33 cellular contexts compared by ENCODE assay signal in the genomic region with DNA sequence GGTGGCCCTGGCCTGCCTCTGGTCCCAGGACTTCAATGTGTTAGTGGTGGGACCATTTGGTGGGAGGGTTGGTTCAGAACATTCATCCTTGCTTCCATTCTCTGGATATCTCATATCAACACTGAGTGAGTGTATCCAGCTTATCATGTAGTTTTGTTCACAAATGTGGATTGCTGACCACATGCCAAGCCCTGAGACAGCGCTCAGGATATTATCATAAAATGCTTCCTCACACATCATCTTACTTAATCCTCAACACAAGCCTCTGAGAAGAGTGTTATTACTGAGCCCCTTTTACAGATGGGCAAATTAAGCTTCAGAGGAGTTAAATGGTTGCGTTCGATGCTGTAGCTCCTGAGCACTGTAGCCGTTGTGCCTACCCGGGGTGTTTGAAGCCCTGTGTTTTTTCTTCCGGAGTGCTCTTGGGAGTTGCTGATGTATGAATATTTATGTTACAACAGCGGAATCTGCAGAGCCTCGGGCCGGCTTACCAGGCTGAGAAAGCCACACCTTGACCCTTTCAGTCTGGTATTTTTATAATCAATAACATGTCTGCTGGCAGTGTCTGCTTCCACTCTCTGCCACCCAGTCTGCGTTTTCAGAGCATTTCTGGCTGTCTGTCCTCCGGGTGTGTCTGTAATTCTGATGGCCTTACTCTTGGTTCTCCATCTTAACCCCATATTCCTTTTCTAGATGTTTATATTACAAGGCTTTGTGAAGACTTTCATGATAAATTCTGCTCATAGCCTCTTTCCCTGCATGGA. TPM values are rescaled to one million over a fixed set of nuclear protein-coding genes. Genes with fewer than 3 reads are reported as not detected.
DNase-seq lines count a peak whose midpoint lies in the region; ATAC-seq, FAIRE-seq and TF ChIP-seq lines count a peak whose summit lies in the region.
"Had no signal": no experiment of that assay in that cellular context is flagged by ENCODE, and none has a peak within 500 bp of the region (broad histone marks: within the 10 kb centered on the region; RNA-seq: fewer than 3 reads in every experiment).

No MANE protein-coding gene starts in this region.

- peak overlapping the region; percentile 24 for H3K4me3 Mint-ChIP-seq in osteocyte (ENCODE audit: unreplicated experiment)
- H3K4me3 Mint-ChIP-seq: activated CD4-positive, alpha-beta memory T cell treated with anti-CD3 and anti-CD28 coated beads, Interleukin-2, amount 10 ng/mL, durations not matched to agents 7 days and 5 days; activated naive CD4-positive, alpha-beta T cell treated with anti-CD3 and anti-CD28 coated beads, Interleukin-2, amount 50 U/mL, for 24 hours; activated T-helper 17 cell treated with anti-CD3 and anti-CD28 coated beads, Interleukin-2, amount 50 U/mL, for 72 hours; neural progenitor cell; T-cell had no signal

- 65 to 68% methylated on average over 11 of the region's 11 CpGs for WGBS in heart right ventricle, 2 donors

- H3K36me3 Mint-ChIP-seq in osteocyte (ENCODE audit: unreplicated experiment), result no peaks in the 10 kb centered on the region
- H3K36me3 Mint-ChIP-seq: activated naive CD4-positive, alpha-beta T cell treated with anti-CD3 and anti-CD28 coated beads, Interleukin-2, amount 50 U/mL, for 24 hours; neural progenitor cell; T-cell had no signal

- no peaks in the 10 kb centered on the region for H3K79me2 ChIP-seq in keratinocyte (ENCODE audit: control insufficient read depth, insufficient read depth, low read length)

- H3K4me1 Mint-ChIP-seq in osteocyte (ENCODE audit: unreplicated experiment), result peaks cover 50% of the 10 kb centered on the region
- H3K4me1 Mint-ChIP-seq: activated CD4-positive, alpha-beta memory T cell treated with anti-CD3 and anti-CD28 coated beads, Interleukin-2, amount 10 ng/mL, durations not matched to agents 7 days and 5 days; activated naive CD4-positive, alpha-beta T cell treated with anti-CD3 and anti-CD28 coated beads, Interleukin-2, amount 50 U/mL, for 24 hours; activated T-helper 17 cell treated with anti-CD3 and anti-CD28 coated beads, Interleukin-2, amount 50 U/mL, for 72 hours; neural progenitor cell; T-cell had no signal

- dilution Hi-C loops in keratinocyte (cut with MboI; ENCODE audit: extremely low pct_ligation_motif_present, low sequenced_read_pairs), result no loop called here

- H3K4me2 ChIP-seq in keratinocyte (ENCODE audit: control insufficient read depth, extremely low read depth, insufficient read depth, low read depth, low read length), result no peak overlapping the region
- H3K4me2 ChIP-seq: neural progenitor cell had no signal

- no peaks in the 10 kb centered on the region for H3K9me1 ChIP-seq in keratinocyte (ENCODE audit: control insufficient read depth, extremely low read depth, insufficient read depth, low read length)

- DNase-seq in left cardiac atrium (no peak), heart right ventricle (no peak), keratinocyte (ENCODE audit: low read depth, low spot score) (no peak), osteocyte (ENCODE audit: extremely low spot score, unreplicated experiment) (no peak), glomerular visceral epithelial cell (ENCODE audit: extremely low spot score) (no peak), NCI-H82 (lab: John Stamatoyannopoulos, UW) (no peak), HEK293T (ENCODE audit: extremely low spot score) (no peak)
- DNase-seq: activated CD4-positive, alpha-beta memory T cell treated with anti-CD3 and anti-CD28 coated beads, Interleukin-2, amount 10 ng/mL, durations not matched to agents 7 days and 5 days; activated CD4-positive, CD25-positive, alpha-beta regulatory T cell treated with anti-CD3 and anti-CD28 coated beads, Interleukin-2, amount 50 U/mL, for 72 hours; anterior cingulate cortex; KG1; kidney; MG63; mucosa of descending colon; NCI-H1105 treated with DMSO at 0.1 percent for 48 hours; NCI-H2029 treated with DMSO at 0.1 percent for 48 hours; NCI-H2227 treated with DMSO at 0.1 percent for 48 hours; stimulated activated CD4-positive, alpha-beta T cell treated with anti-CD3 and anti-CD28 coated beads, Interleukin-15, amount 100 ng/mL, for 24 hours; stimulated activated naive CD4-positive, alpha-beta T cell treated with Interleukin-2 at 50 U/mL for 16 hours; T-cell; tibial artery had no signal

- no peaks in the 10 kb centered on the region for H3K27me3 Mint-ChIP-seq in osteocyte (ENCODE audit: unreplicated experiment)
- H3K27me3 Mint-ChIP-seq: activated CD4-positive, alpha-beta memory T cell treated with anti-CD3 and anti-CD28 coated beads, Interleukin-2, amount 10 ng/mL, durations not matched to agents 7 days and 5 days had no signal

- H3K9me3 ChIP-seq in heart right ventricle (no peaks in the 10 kb centered on the region), keratinocyte (ENCODE audit: control insufficient read depth, low read depth, low read length) (no peaks in the 10 kb centered on the region)
- H3K9me3 ChIP-seq: MG63, mucosa of descending colon, prostate gland, SJSA1, tibial artery had no signal

- H3K27ac ChIP-seq in heart right ventricle (no peak overlapping the region), keratinocyte (ENCODE audit: control insufficient read depth, insufficient read depth, low read length) (no peak overlapping the region)
- H3K27ac ChIP-seq: 22Rv1, neural progenitor cell, prostate gland, SJSA1, tibial artery had no signal

- ATAC-seq in left cardiac atrium (peak; percentile 12 to 86), heart right ventricle (no peak), GM18502 (IDR thresholded peaks at IDR 0.05; ENCODE audit: poor library complexity, unreplicated experiment) (no peak)
- ATAC-seq: activated T-helper 17 cell treated with anti-CD3 and anti-CD28 coated beads, Interleukin-2, amount 50 U/mL, for 72 hours; esophagus mucosa; mucosa of descending colon; T-cell had no signal

- peak overlapping the region; percentile 59 for H2AFZ ChIP-seq in keratinocyte (ENCODE audit: control insufficient read depth, low read length)
- H2AFZ ChIP-seq: neural progenitor cell had no signal

- H4K20me1 ChIP-seq in keratinocyte (ENCODE audit: control insufficient read depth, extremely low read depth, insufficient read depth, low read length), result no peaks in the 10 kb centered on the region

- CTCF ChIA-PET in HEK293T (lab: Yijun Ruan, JAX), result no interaction called here

- POLR2A ChIA-PET in HEK293T (lab: Yijun Ruan, JAX), result no interaction called here

- no peaks in the 10 kb centered on the region for H3K9me3 Mint-ChIP-seq in osteocyte (ENCODE audit: unreplicated experiment)
- H3K9me3 Mint-ChIP-seq: activated CD4-positive, alpha-beta memory T cell treated with anti-CD3 and anti-CD28 coated beads, Interleukin-2, amount 10 ng/mL, durations not matched to agents 7 days and 5 days; activated naive CD4-positive, alpha-beta T cell treated with anti-CD3 and anti-CD28 coated beads, Interleukin-2, amount 50 U/mL, for 24 hours; activated T-helper 17 cell treated with anti-CD3 and anti-CD28 coated beads, Interleukin-2, amount 50 U/mL, for 72 hours; neural progenitor cell had no signal

- TF ChIP-seq CTCF in heart right ventricle (IDR thresholded peaks at IDR 0.05) (no peak), keratinocyte (optimal IDR thresholded peaks at IDR 0.05 in 1 of 3, IDR thresholded peaks at IDR 0.05 in 1 of 3, conservative IDR thresholded peaks at IDR 0.05 in 1 of 3; ENCODE audit: extremely low read depth in 1 of 3, insufficient read depth in 2 of 3, low read length in 3 of 3) (no peak), osteocyte (IDR thresholded peaks at IDR 0.05) (no peak)

- no peaks in the 10 kb centered on the region for H3K4me1 ChIP-seq in heart right ventricle
- H3K4me1 ChIP-seq in keratinocyte (ENCODE audit: control insufficient read depth, extremely low read depth, insufficient read depth, low read length), result no peaks in the 10 kb centered on the region
- H3K4me1 ChIP-seq: neural progenitor cell, prostate gland, tibial artery had no signal

- H3K27me3 ChIP-seq in heart right ventricle, result peaks cover 0 to 37% (median 6%) of the 10 kb centered on the region in 7 donors
- no peaks in the 10 kb centered on the region for H3K27me3 ChIP-seq in keratinocyte (ENCODE audit: control insufficient read depth, extremely low read depth, insufficient read depth, low read length)
- H3K27me3 ChIP-seq: MG63, neural progenitor cell, SJSA1 had no signal

- FAIRE-seq in keratinocyte (lab: Jason Lieb, UNC), result no peak
- FAIRE-seq: frontal cortex, kidney, RCC 7860 had no signal

- H3K27ac Mint-ChIP-seq in osteocyte (ENCODE audit: unreplicated experiment), result peak overlapping the region; percentile 92
- H3K27ac Mint-ChIP-seq: activated CD4-positive, alpha-beta memory T cell treated with anti-CD3 and anti-CD28 coated beads, Interleukin-2, amount 10 ng/mL, durations not matched to agents 7 days and 5 days; activated naive CD4-positive, alpha-beta T cell treated with anti-CD3 and anti-CD28 coated beads, Interleukin-2, amount 50 U/mL, for 24 hours; activated T-helper 17 cell treated with anti-CD3 and anti-CD28 coated beads, Interleukin-2, amount 50 U/mL, for 72 hours; neural progenitor cell; T-cell had no signal

- intact Hi-C loops in left cardiac atrium (cut with DNase I), result no loop called here
- intact Hi-C loops in heart right ventricle (cut with DNase I), result no loop called here

- no peak overlapping the region for H3K9ac ChIP-seq in keratinocyte (ENCODE audit: control insufficient read depth, extremely low read depth, insufficient read depth, low read length)
- H3K9ac ChIP-seq: neural progenitor cell had no signal

- no peaks in the 10 kb centered on the region for H3K36me3 ChIP-seq in heart right ventricle
- H3K36me3 ChIP-seq in keratinocyte (ENCODE audit: control insufficient read depth in 2 of 2, extremely low read depth in 1 of 2, insufficient read depth in 2 of 2, low read length in 2 of 2), result no peaks in the 10 kb centered on the region
- H3K36me3 ChIP-seq: MG63, neural progenitor cell, prostate gland, SJSA1, tibial artery had no signal

- H3K4me3 ChIP-seq in heart right ventricle (no peak overlapping the region), keratinocyte (ENCODE audit: control insufficient read depth in 2 of 3, extremely low read depth in 1 of 3, insufficient read depth in 2 of 3, low read depth in 1 of 3, low read length in 3 of 3) (no peak overlapping the region)
- H3K4me3 ChIP-seq: MG63, mucosa of descending colon, neural progenitor cell, prostate gland, SJSA1, tibial artery had no signal

RNA-seq across cellular contexts. Expression of a gene that starts 2.8 kb away (rescaled TPM):
- 1 to 10 TPM in 1 of 2 donors, under 1 TPM in 1; 0.55 to 1.4 TPM for total RNA-seq in left cardiac atrium
- total RNA-seq in heart right ventricle, result under 1 TPM in 8 of 10 donors, not detected in 2; 0.09 to 0.41 (median 0.21) TPM
- under 1 TPM; 0.13 to 0.15 TPM for polyA plus RNA-seq in heart right ventricle
- not detected in 3 replicates for polyA plus RNA-seq in keratinocyte
- polyA plus RNA-seq in keratinocyte (2011; ENCODE audit: low read depth), result not detected
- polyA plus RNA-seq in keratinocyte (2011; cell fraction: cytosol; rRNA removed), result not detected in 2 replicates
- not detected in 2 replicates for polyA plus RNA-seq in keratinocyte (2011; cell fraction: nucleus; rRNA removed)
- not detected in 2 replicates for polyA plus RNA-seq in keratinocyte (2012; ENCODE audit: low replicate concordance)
- not detected in 3 replicates for polyA minus RNA-seq in keratinocyte
- polyA minus RNA-seq in keratinocyte (2011; cell fraction: cytosol; rRNA and poly(A)+ RNA removed), result 0.38 TPM
- 0.21 and 0.85 TPM in 2 replicates for polyA minus RNA-seq in keratinocyte (2011; cell fraction: nucleus; rRNA and poly(A)+ RNA removed)
- total RNA-seq in osteocyte, result 2.0 and 3.2 TPM in 2 replicates
- total RNA-seq: activated CD4-positive, alpha-beta memory T cell treated with anti-CD3 and anti-CD28 coated beads, Interleukin-2, amount 10 ng/mL, durations not matched to agents 7 days and 5 days; activated T-helper 17 cell treated with anti-CD3 and anti-CD28 coated beads, Interleukin-2, amount 50 U/mL, for 72 hours; esophagus mucosa; frontal cortex; kidney; T-cell had no signal

RNA-seq across cellular contexts. Expression of a gene that starts 6.6 kb away (rescaled TPM):
- total RNA-seq in left cardiac atrium (not detected), heart right ventricle (not detected), osteocyte (not detected in 2 replicates)
- polyA plus RNA-seq in heart right ventricle (not detected), keratinocyte (not detected in 3 replicates)
- not detected for polyA plus RNA-seq in keratinocyte (2011; ENCODE audit: low read depth)
- polyA plus RNA-seq in keratinocyte (2011; cell fraction: cytosol; rRNA removed), result not detected in 2 replicates
- not detected in 2 replicates for polyA plus RNA-seq in keratinocyte (2011; cell fraction: nucleus; rRNA removed)
- polyA plus RNA-seq in keratinocyte (2012; ENCODE audit: low replicate concordance), result not detected in 2 replicates
- not detected in 3 replicates for polyA minus RNA-seq in keratinocyte
- polyA minus RNA-seq in keratinocyte (2011; cell fraction: cytosol; rRNA and poly(A)+ RNA removed), result not detected
- polyA minus RNA-seq in keratinocyte (2011; cell fraction: nucleus; rRNA and poly(A)+ RNA removed), result not detected in 2 replicates
- total RNA-seq: activated CD4-positive, alpha-beta memory T cell treated with anti-CD3 and anti-CD28 coated beads, Interleukin-2, amount 10 ng/mL, durations not matched to agents 7 days and 5 days; activated T-helper 17 cell treated with anti-CD3 and anti-CD28 coated beads, Interleukin-2, amount 50 U/mL, for 72 hours; Daoy; esophagus mucosa; frontal cortex; kidney; lower leg skin; mucosa of descending colon; prostate gland; SJSA1; T-cell had no signal

RNA-seq across cellular contexts. Expression of a gene that starts 37.1 kb away (rescaled TPM):
- 100 to 1,000 TPM in 1 of 2 donors, 10 to 100 TPM in 1; 82.3 to 159 TPM for total RNA-seq in left cardiac atrium
- 100 to 1,000 TPM in 2 of 10 donors, 10 to 100 TPM in 5, 1 to 10 TPM in 2, under 1 TPM in 1; 0.51 to 180 (median 15.7) TPM for total RNA-seq in heart right ventricle
- 10 to 100 TPM; 12.6 to 44.9 TPM for polyA plus RNA-seq in heart right ventricle
- not detected in 3 replicates for polyA plus RNA-seq in keratinocyte
- not detected for polyA plus RNA-seq in keratinocyte (2011; ENCODE audit: low read depth)
- not detected in 2 replicates for polyA plus RNA-seq in keratinocyte (2011; cell fraction: cytosol; rRNA removed)
- not detected in 2 replicates for polyA plus RNA-seq in keratinocyte (2011; cell fraction: nucleus; rRNA removed)
- not detected in 2 replicates for polyA plus RNA-seq in keratinocyte (2012; ENCODE audit: low replicate concordance)
- not detected in 3 replicates for polyA minus RNA-seq in keratinocyte
- not detected for polyA minus RNA-seq in keratinocyte (2011; cell fraction: cytosol; rRNA and poly(A)+ RNA removed)
- polyA minus RNA-seq in keratinocyte (2011; cell fraction: nucleus; rRNA and poly(A)+ RNA removed), result not detected in 2 replicates
- total RNA-seq in osteocyte, result not detected in 2 replicates
- total RNA-seq: activated CD4-positive, alpha-beta memory T cell treated with anti-CD3 and anti-CD28 coated beads, Interleukin-2, amount 10 ng/mL, durations not matched to agents 7 days and 5 days; activated T-helper 17 cell treated with anti-CD3 and anti-CD28 coated beads, Interleukin-2, amount 50 U/mL, for 72 hours; Daoy; esophagus mucosa; frontal cortex; kidney; lower leg skin; prostate gland; SJSA1; T-cell had no signal

Comparison
In these comparisons a context has a peak if more than half of its experiments do, and no peak if none do; other contexts are left out.
1. ATAC-seq: peak in left cardiac atrium (2 of 2); none in heart right ventricle (0 of 8) and GM18502 (single experiment).